Comparison of ENCODE assay signal across 25 cellular contexts in the genomic region with DNA sequence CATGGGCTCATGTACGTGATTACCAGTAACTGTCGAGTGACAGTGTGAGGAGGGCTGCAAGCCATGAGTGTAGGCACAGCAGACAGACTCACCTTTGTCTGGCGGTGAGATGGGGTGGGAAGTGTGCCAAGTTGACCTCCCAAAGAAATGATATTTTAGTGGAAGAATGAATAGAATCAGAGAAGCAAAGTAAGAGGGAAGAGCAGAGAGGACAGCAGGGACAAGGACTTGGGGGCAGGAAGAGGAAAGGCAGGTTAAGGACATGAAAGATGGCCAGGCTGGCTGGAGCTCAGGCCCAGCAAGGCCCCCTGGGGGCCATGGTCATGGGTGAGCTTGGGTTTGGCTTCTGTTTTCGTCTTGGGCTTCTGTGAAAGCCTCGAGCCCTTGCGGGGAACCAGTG. TPM values are rescaled to one million over a fixed set of nuclear protein-coding genes. Genes with fewer than 3 reads are reported as not detected.
"Had no signal": no experiment of that assay in that cellular context is flagged by ENCODE, and none has a peak within 500 bp of the region (broad histone marks: within the 10 kb centered on the region; RNA-seq: fewer than 3 reads in every experiment).

No MANE protein-coding gene starts in this region.

- H3K4me1 Mint-ChIP-seq: activated CD4-positive, alpha-beta T cell treated with anti-CD3 and anti-CD28 coated beads, Interleukin-2, amount 10 ng/mL, durations not matched to agents 24 days and 14 days; activated naive CD4-positive, alpha-beta T cell treated with anti-CD3 and anti-CD28 coated beads, Interleukin-2, amount 10 ng/mL, durations not matched to agents 7 days and 5 days; naive B cell had no signal

- H3K79me2 ChIP-seq: hepatocyte had no signal

- H2AFZ ChIP-seq: hepatocyte had no signal

- H3K9me3 Mint-ChIP-seq: activated CD4-positive, alpha-beta memory T cell treated with anti-CD3 and anti-CD28 coated beads for 36 hours; activated CD4-positive, alpha-beta T cell treated with anti-CD3 and anti-CD28 coated beads, Interleukin-2, amount 10 ng/mL, durations not matched to agents 24 days and 14 days; activated naive CD4-positive, alpha-beta T cell treated with anti-CD3 and anti-CD28 coated beads, Interleukin-2, amount 10 ng/mL, durations not matched to agents 7 days and 5 days; naive B cell; nephron progenitor cell had no signal

- DNase-seq: activated CD4-positive, alpha-beta memory T cell treated with anti-CD3 and anti-CD28 coated beads for 36 hours; activated CD4-positive, alpha-beta T cell treated with anti-CD3 and anti-CD28 coated beads, Interleukin-2, amount 10 ng/mL, durations not matched to agents 24 days and 14 days; activated CD4-positive, CD25-positive, alpha-beta regulatory T cell treated with anti-CD3 and anti-CD28 coated beads, Interleukin-2, amount 50 U/mL, for 72 hours; activated CD8-positive, alpha-beta memory T cell treated with anti-CD3 and anti-CD28 coated beads, Interleukin-2, amount 50 U/mL, for 4 hours; activated gamma-delta T cell; activated naive CD4-positive, alpha-beta T cell treated with anti-CD3 and anti-CD28 coated beads, Interleukin-2, amount 10 ng/mL, durations not matched to agents 7 days and 5 days; activated T-cell treated with anti-CD3 and anti-CD28 coated beads, Interleukin-2, amount 50 U/mL, for 1 hour; cortex of kidney; kidney; mammary epithelial cell; naive B cell; nephron progenitor cell; ovary; stimulated activated CD4-positive, alpha-beta T cell treated with anti-CD3 and anti-CD28 coated beads, Interleukin-2, amount 100 ng/mL, for 48 hours; stimulated activated naive CD4-positive, alpha-beta T cell treated with Interleukin-2 at 50 U/mL for 16 hours; T-helper 2 cell had no signal

- H3K36me3 Mint-ChIP-seq: activated CD4-positive, alpha-beta memory T cell treated with anti-CD3 and anti-CD28 coated beads for 36 hours; activated naive CD4-positive, alpha-beta T cell treated with anti-CD3 and anti-CD28 coated beads, Interleukin-2, amount 10 ng/mL, durations not matched to agents 7 days and 5 days; naive B cell had no signal

- H3K27ac Mint-ChIP-seq: activated CD4-positive, alpha-beta memory T cell treated with anti-CD3 and anti-CD28 coated beads for 36 hours; activated CD4-positive, alpha-beta T cell treated with anti-CD3 and anti-CD28 coated beads, Interleukin-2, amount 10 ng/mL, durations not matched to agents 24 days and 14 days; activated naive CD4-positive, alpha-beta T cell treated with anti-CD3 and anti-CD28 coated beads, Interleukin-2, amount 10 ng/mL, durations not matched to agents 7 days and 5 days; naive B cell; nephron progenitor cell had no signal

- H3K27me3 Mint-ChIP-seq: activated CD4-positive, alpha-beta memory T cell treated with anti-CD3 and anti-CD28 coated beads for 36 hours; activated CD4-positive, alpha-beta T cell treated with anti-CD3 and anti-CD28 coated beads, Interleukin-2, amount 10 ng/mL, durations not matched to agents 24 days and 14 days had no signal

- H3K36me3 ChIP-seq: cardiac muscle cell, neutrophil, ovary, right atrium auricular region had no signal

- H3K4me2 ChIP-seq: hepatocyte had no signal

- H3K4me3 ChIP-seq: cardiac muscle cell, gastroesophageal sphincter, hepatocyte, ovary, right atrium auricular region, tibial nerve had no signal

- ATAC-seq: gastroesophageal sphincter, left colon had no signal

- H3K27me3 ChIP-seq: cardiac muscle cell, gastroesophageal sphincter, hepatocyte, neutrophil, ovary, right atrium auricular region, tibial nerve had no signal

- H3K27ac ChIP-seq: cardiac muscle cell, hepatocyte, neutrophil, ovary, tibial nerve had no signal

- H3K4me3 Mint-ChIP-seq: activated CD4-positive, alpha-beta memory T cell treated with anti-CD3 and anti-CD28 coated beads for 36 hours; activated CD4-positive, alpha-beta T cell treated with anti-CD3 and anti-CD28 coated beads, Interleukin-2, amount 10 ng/mL, durations not matched to agents 24 days and 14 days; activated naive CD4-positive, alpha-beta T cell treated with anti-CD3 and anti-CD28 coated beads, Interleukin-2, amount 10 ng/mL, durations not matched to agents 7 days and 5 days; naive B cell; nephron progenitor cell had no signal

- H3K9me3 ChIP-seq: gastroesophageal sphincter, neutrophil, ovary, right atrium auricular region, tibial nerve had no signal

- FAIRE-seq: endothelial cell of umbilical vein, kidney, urothelium cell line had no signal

RNA-seq across cellular contexts. Expression of a gene that starts 20.2 kb away (rescaled TPM):
- total RNA-seq: activated CD4-positive, alpha-beta T cell treated with anti-CD3 and anti-CD28 coated beads, Interleukin-2, amount 10 ng/mL, durations not matched to agents 24 days and 14 days had no signal
